24 cellular contexts compared by ENCODE assay signal in genomic region chr4:86530183-86530582, GRCh38.
DNase-seq lines count a peak whose midpoint lies in the region; ATAC-seq lines count a peak whose summit lies in the region.
"Had no signal": no experiment of that assay in that cellular context is flagged by ENCODE, and none has a peak within 500 bp of the region (broad histone marks: within the 10 kb centered on the region; RNA-seq: fewer than 3 reads in every experiment).

No MANE protein-coding gene starts in this region.

- DNase-seq in NCI-H187 (lab: John Stamatoyannopoulos, UW) (no peak), T-cell (no peak), MV-4-11 (lab: John Stamatoyannopoulos, UW) (no peak), NCI-H446 (lab: John Stamatoyannopoulos, UW) (no peak)
- DNase-seq: ACHN; activated CD4-positive, alpha-beta memory T cell treated with anti-CD3 and anti-CD28 coated beads for 36 hours; activated T-cell treated with anti-CD3 and anti-CD28 coated beads, Interleukin-2, amount 50 U/mL, for 1 hour; C1 segment of cervical spinal cord; cerebellar nuclear complex; effector CD8-positive, alpha-beta T cell; left cardiac atrium; natural killer cell; NCI-H1436 treated with DMSO at 0.1 percent for 48 hours; pancreas; Peyer's patch; sigmoid colon; T-helper 2 cell had no signal

- POLR2A ChIA-PET in T-cell (lab: Charles Lee), result no interaction called here

- H3K4me1 Mint-ChIP-seq in T-cell, result no peaks in the 10 kb centered on the region
- H3K4me1 Mint-ChIP-seq: activated naive CD4-positive, alpha-beta T cell treated with anti-CD3 and anti-CD28 coated beads, Interleukin-2, amount 50 U/mL, for 24 hours; natural killer cell; stimulated activated memory B cell treated with anti-CD40 and anti-IgM and Interleukin-4, amounts not matched to agents 10 μg/mL and 1 μg/mL and 100 μg/mL, for 72 hours had no signal

- peaks cover 0 to 12% of the 10 kb centered on the region in 2 donors for H3K27me3 Mint-ChIP-seq in T-cell

- peak; percentile 91 for ATAC-seq in GM18861 (IDR thresholded peaks at IDR 0.05; ENCODE audit: unreplicated experiment)
- peak; percentile 51 for ATAC-seq in GM21423 (IDR thresholded peaks at IDR 0.05; ENCODE audit: unreplicated experiment)
- ATAC-seq in HG02970 (IDR thresholded peaks at IDR 0.05; ENCODE audit: low FRiP score, unreplicated experiment), result peak; percentile 54
- ATAC-seq in HG03520 (IDR thresholded peaks at IDR 0.05; ENCODE audit: unreplicated experiment), result peak; percentile 65
- ATAC-seq in T-cell (replicated peaks in 1 of 4), result no peak
- ATAC-seq: HCT116; left cardiac atrium; natural killer cell; pancreas; stimulated activated memory B cell treated with anti-CD40 and anti-IgM and Interleukin-4, amounts not matched to agents 10 μg/mL and 1 μg/mL and 100 μg/mL, for 72 hours had no signal

- H3K27ac Mint-ChIP-seq in T-cell, result no peak overlapping the region
- H3K27ac Mint-ChIP-seq: activated CD4-positive, alpha-beta memory T cell treated with anti-CD3 and anti-CD28 coated beads for 36 hours; activated naive CD4-positive, alpha-beta T cell treated with anti-CD3 and anti-CD28 coated beads, Interleukin-2, amount 50 U/mL, for 24 hours; natural killer cell; stimulated activated memory B cell treated with anti-CD40 and anti-IgM and Interleukin-4, amounts not matched to agents 10 μg/mL and 1 μg/mL and 100 μg/mL, for 72 hours had no signal

- H3K4me3 Mint-ChIP-seq in T-cell, result no peak overlapping the region
- H3K4me3 Mint-ChIP-seq: activated CD4-positive, alpha-beta memory T cell treated with anti-CD3 and anti-CD28 coated beads for 36 hours; activated naive CD4-positive, alpha-beta T cell treated with anti-CD3 and anti-CD28 coated beads, Interleukin-2, amount 50 U/mL, for 24 hours; natural killer cell; stimulated activated memory B cell treated with anti-CD40 and anti-IgM and Interleukin-4, amounts not matched to agents 10 μg/mL and 1 μg/mL and 100 μg/mL, for 72 hours had no signal

- H3K9me3 Mint-ChIP-seq in T-cell, result no peaks in the 10 kb centered on the region
- H3K9me3 Mint-ChIP-seq: activated CD4-positive, alpha-beta memory T cell treated with anti-CD3 and anti-CD28 coated beads for 36 hours; activated naive CD4-positive, alpha-beta T cell treated with anti-CD3 and anti-CD28 coated beads, Interleukin-2, amount 50 U/mL, for 24 hours; natural killer cell; stimulated activated memory B cell treated with anti-CD40 and anti-IgM and Interleukin-4, amounts not matched to agents 10 μg/mL and 1 μg/mL and 100 μg/mL, for 72 hours had no signal

- no peaks in the 10 kb centered on the region for H3K36me3 Mint-ChIP-seq in T-cell
- H3K36me3 Mint-ChIP-seq: activated CD4-positive, alpha-beta memory T cell treated with anti-CD3 and anti-CD28 coated beads for 36 hours; activated naive CD4-positive, alpha-beta T cell treated with anti-CD3 and anti-CD28 coated beads, Interleukin-2, amount 50 U/mL, for 24 hours; natural killer cell; stimulated activated memory B cell treated with anti-CD40 and anti-IgM and Interleukin-4, amounts not matched to agents 10 μg/mL and 1 μg/mL and 100 μg/mL, for 72 hours had no signal

- CTCF ChIA-PET in T-cell (lab: Charles Lee), result interaction anchor here (0.7 to 1.0 kb wide), 2 partner anchors 10 to 31 kb away, joined by 3 to 5 read pairs; no protein-coding TSS in a partner anchor

Comparison
In these comparisons a context has a peak if more than half of its experiments do, and no peak if none do; other contexts are left out.
1. ATAC-seq: peak in GM18861 (single experiment), GM21423 (single experiment), HG02970 (single experiment) and HG03520 (single experiment); none in T-cell (0 of 4).